8 cellular contexts compared by ENCODE assay signal in genomic region chrX:47513697-47514085, GRCh38. TPM values are rescaled to one million over a fixed set of nuclear protein-coding genes. Genes with fewer than 3 reads are reported as not detected.
DNase-seq lines count a peak whose midpoint lies in the region; ATAC-seq and TF ChIP-seq lines count a peak whose summit lies in the region.

No MANE protein-coding gene starts in this region.

- H4K20me1 ChIP-seq in hepatocyte (ENCODE audit: insufficient read depth, poor library complexity, severe bottlenecking): no peaks in the 10 kb centered on the region

- H3K4me1 Mint-ChIP-seq in T-helper 1 cell treated with Interleukin-12 subunit alpha and Interleukin-12 subunit beta and Interleukin-4 antibody, amounts not matched to agents 30 μg/mL and 1 μg/mL, for 36 hours (ENCODE audit: low read depth): peaks cover 9% of the 10 kb centered on the region
- H3K4me1 Mint-ChIP-seq in WTC11: peaks cover 13% of the 10 kb centered on the region

- 58% methylated on average over 6 of the region's 6 CpGs for WGBS in hepatocyte (ENCODE audit: low lambda C conversion rate, missing lambda C conversion rate)
- 35 to 54% (median 38%) methylated on average over 6 of the region's 6 CpGs for WGBS in stomach, 5 donors

- no peaks in the 10 kb centered on the region for H3K79me2 ChIP-seq in hepatocyte

- no peaks in the 10 kb centered on the region for H3K9me2 ChIP-seq in hepatocyte (replicated peaks; ENCODE audit: insufficient read depth)

- H3K36me3 Mint-ChIP-seq in T-helper 1 cell treated with Interleukin-12 subunit alpha and Interleukin-12 subunit beta and Interleukin-4 antibody, amounts not matched to agents 30 μg/mL and 1 μg/mL, for 36 hours (ENCODE audit: low read depth): no peaks in the 10 kb centered on the region
- H3K36me3 Mint-ChIP-seq in WTC11: no peaks in the 10 kb centered on the region

- H3K4me3 Mint-ChIP-seq in T-helper 1 cell treated with Interleukin-12 subunit alpha and Interleukin-12 subunit beta and Interleukin-4 antibody, amounts not matched to agents 30 μg/mL and 1 μg/mL, for 36 hours: peak overlapping the region; percentile 85
- H3K4me3 Mint-ChIP-seq in WTC11: peak overlapping the region; percentile 86

- DNase-seq in T-helper 1 cell: no peak
- DNase-seq in WTC11 (ENCODE audit: low spot score): no peak
- DNase-seq in hepatocyte (ENCODE audit: low spot score): no peak
- no peak for DNase-seq in stomach
- DNase-seq in NCI-H524 treated with DMSO at 0.1 percent for 48 hours (lab: John Stamatoyannopoulos, UW): no peak

- H3K27ac Mint-ChIP-seq in T-helper 1 cell treated with Interleukin-12 subunit alpha and Interleukin-12 subunit beta and Interleukin-4 antibody, amounts not matched to agents 30 μg/mL and 1 μg/mL, for 36 hours: peak overlapping the region; percentile 68
- H3K27ac Mint-ChIP-seq in WTC11: peak overlapping the region; percentile 86; the same call in 1 of the 2 replicates

- H3K27ac ChIP-seq in hepatocyte: no peak overlapping the region
- H3K27ac ChIP-seq in stomach: no peak overlapping the region

- H3K9me3 Mint-ChIP-seq in T-helper 1 cell treated with Interleukin-12 subunit alpha and Interleukin-12 subunit beta and Interleukin-4 antibody, amounts not matched to agents 30 μg/mL and 1 μg/mL, for 36 hours: no peaks in the 10 kb centered on the region
- H3K9me3 Mint-ChIP-seq in WTC11: no peaks in the 10 kb centered on the region

- TF ChIP-seq CTCF in WTC11 (IDR thresholded peaks at IDR 0.05) (no peak), hepatocyte (IDR thresholded peaks at IDR 0.05; ENCODE audit: poor library complexity) (no peak), stomach (IDR thresholded peaks at IDR 0.05) (no peak)

- POLR2A ChIA-PET in WTC11 (lab: Charles Lee): interaction anchor here (0.6 kb wide), 1 partner anchor 13 kb away, joined by 4 read pairs; no protein-coding TSS in a partner anchor

- no peaks in the 10 kb centered on the region for H3K36me3 ChIP-seq in hepatocyte (replicated peaks; ENCODE audit: insufficient read depth, low read depth)
- no peaks in the 10 kb centered on the region for H3K36me3 ChIP-seq in stomach

- no peak for TF ChIP-seq EP300 in stomach (IDR thresholded peaks at IDR 0.05)

- H3K27me3 ChIP-seq in hepatocyte (no peaks in the 10 kb centered on the region), stomach (peaks cover 0 to 10% (median 0%) of the 10 kb centered on the region in 3 donors)

- H3K4me2 ChIP-seq in hepatocyte: peak overlapping the region; percentile 79

- H3K4me3 ChIP-seq in hepatocyte: no peak overlapping the region
- H3K4me3 ChIP-seq in stomach: peak overlapping the region; percentile 32 to 49 (median 38)

- H3K9me3 ChIP-seq in hepatocyte (ENCODE audit: low read depth) (no peaks in the 10 kb centered on the region), stomach (no peaks in the 10 kb centered on the region)

- no peak for TF ChIP-seq POLR2A in stomach (IDR thresholded peaks at IDR 0.05)

- intact Hi-C loops in stomach (cut with DNase I; ENCODE audit: low total_unique reads): no loop called here

- peaks cover 13% of the 10 kb centered on the region for H3K27me3 Mint-ChIP-seq in T-helper 1 cell treated with Interleukin-12 subunit alpha and Interleukin-12 subunit beta and Interleukin-4 antibody, amounts not matched to agents 30 μg/mL and 1 μg/mL, for 36 hours (ENCODE audit: low read depth)
- H3K27me3 Mint-ChIP-seq in WTC11 (ENCODE audit: low read depth): no peaks in the 10 kb centered on the region

- ATAC-seq in WTC11 (no peak), GM21526 (IDR thresholded peaks at IDR 0.05; ENCODE audit: low FRiP score, unreplicated experiment) (no peak), HG02885 (IDR thresholded peaks at IDR 0.05; ENCODE audit: poor library complexity, unreplicated experiment) (no peak)

- peak overlapping the region; percentile 60 for H2AFZ ChIP-seq in hepatocyte

- H3K4me1 ChIP-seq in hepatocyte (ENCODE audit: insufficient read depth) (no peaks in the 10 kb centered on the region), stomach (no peaks in the 10 kb centered on the region)

- CTCF ChIA-PET in WTC11 (lab: Charles Lee): interaction anchor here (0.7 kb wide), 1 partner anchor 10 kb away, joined by 4 read pairs; no protein-coding TSS in a partner anchor

TF ChIP-seq in WTC11, 78 proteins besides CTCF, POLR2A, EP300 and RAD21:
- TF ChIP-seq NR3C1 (CRISPR knock-in tag; conservative IDR thresholded peaks at IDR 0.05; ENCODE audit: low read depth): no peak
- no peak for TF ChIP-seq GABPB1 (CRISPR knock-in tag; IDR thresholded peaks at IDR 0.05)
- no peak for TF ChIP-seq MXD4 (CRISPR knock-in tag; IDR thresholded peaks at IDR 0.05; ENCODE audit: borderline replicate concordance)
- no peak for TF ChIP-seq CBFB (CRISPR knock-in tag; IDR thresholded peaks at IDR 0.05; ENCODE audit: low read depth)
- no peak for TF ChIP-seq ZNF317 (CRISPR knock-in tag; IDR thresholded peaks at IDR 0.05; ENCODE audit: borderline replicate concordance, low read depth)
- TF ChIP-seq RELA (CRISPR knock-in tag; IDR thresholded peaks at IDR 0.05; ENCODE audit: borderline replicate concordance): no peak
- TF ChIP-seq JUN (CRISPR knock-in tag; IDR thresholded peaks at IDR 0.05): no peak
- TF ChIP-seq MAX (CRISPR knock-in tag; IDR thresholded peaks at IDR 0.05): no peak

RNA-seq across cellular contexts. Expression of gene ZNF41, which starts 30.7 kb away (rescaled TPM):
- total RNA-seq in WTC11 (2021) (4.9 to 6.7 TPM (median 6.6 TPM) in 3 replicates), hepatocyte (4.3 and 5.3 TPM in 2 replicates), stomach (10 to 100 TPM in 1 of 5 donors, 1 to 10 TPM in 4; 1.2 to 13.4 (median 6.4) TPM)
- polyA plus RNA-seq in hepatocyte (2.1 and 2.2 TPM in 2 replicates), stomach (1 to 10 TPM; 1.8 to 3.7 (median 2.4) TPM)

RNA-seq across cellular contexts. Expression of gene ARAF, which starts 47.3 kb away (rescaled TPM):
- total RNA-seq in WTC11 (2021) (52.5 to 55.8 TPM (median 55.1 TPM) in 3 replicates), hepatocyte (29.8 and 44.0 TPM in 2 replicates), stomach (100 to 1,000 TPM in 2 of 5 donors, 10 to 100 TPM in 3; 19.6 to 142 (median 47.8) TPM)
- polyA plus RNA-seq in hepatocyte (86.7 and 89.6 TPM in 2 replicates), stomach (10 to 100 TPM; 38.7 to 67.8 (median 49.9) TPM)
